Comparison of ENCODE assay signal across 32 cellular contexts in the genomic region with DNA sequence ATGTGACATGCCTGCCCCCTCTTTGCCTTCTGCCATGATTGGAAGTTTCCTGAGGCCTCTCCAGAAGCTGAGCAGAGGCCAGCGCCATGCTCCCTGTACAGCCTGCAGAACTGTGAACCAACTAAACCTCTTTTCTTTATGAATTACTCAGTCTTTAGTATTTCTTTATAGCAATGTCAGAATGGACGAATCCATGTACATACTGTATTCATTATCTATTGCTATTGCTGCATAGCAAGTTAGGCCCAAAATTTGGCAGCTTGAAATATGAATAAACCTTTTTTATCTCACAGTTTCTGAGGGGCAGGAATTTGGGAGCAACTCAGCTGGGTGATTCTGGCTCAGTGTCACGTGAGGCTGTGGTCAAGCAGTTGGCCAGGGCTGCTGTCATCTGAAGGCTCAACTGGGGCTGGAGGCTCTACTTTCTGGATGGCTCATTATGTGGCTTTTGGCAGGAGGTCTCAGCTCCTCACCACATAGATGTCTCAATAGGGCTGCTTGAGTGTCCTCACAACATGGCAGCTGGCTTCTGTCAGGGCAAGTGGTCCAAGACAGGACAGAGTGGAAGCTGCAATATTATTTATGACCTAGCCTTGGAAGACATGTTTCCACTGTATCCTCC. TPM values are rescaled to one million over a fixed set of nuclear protein-coding genes. Genes with fewer than 3 reads are reported as not detected.
"Had no signal": no experiment of that assay in that cellular context is flagged by ENCODE, and none has a peak within 500 bp of the region (broad histone marks: within the 10 kb centered on the region; RNA-seq: fewer than 3 reads in every experiment).

No MANE protein-coding gene starts in this region.

- ATAC-seq: foreskin keratinocyte; left cardiac atrium; lower lobe of right lung; psoas muscle; sciatic nerve; stimulated activated naive B cell treated with anti-CD40 and anti-IgM and Interleukin-4, amounts not matched to agents 10 μg/mL and 1 μg/mL and 100 μg/mL, for 72 hours; stimulated activated naive CD8-positive, alpha-beta T cell treated with anti-CD3 and anti-CD28 coated beads, Interleukin-15, amount 100 ng/mL, for 72 hours; upper lobe of right lung had no signal

- H3K4me3 ChIP-seq: dorsolateral prefrontal cortex, esophagus muscularis mucosa, hepatocyte, left ventricle myocardium inferior, lower lobe of right lung, psoas muscle, spleen, testis, tibial nerve, upper lobe of right lung, vagina had no signal

- H3K4me3 Mint-ChIP-seq: memory B cell; mesothelial cell of epicardium; nephron; stimulated activated naive B cell treated with anti-CD40 and anti-IgM and Interleukin-4, amounts not matched to agents 10 μg/mL and 1 μg/mL and 100 μg/mL, for 72 hours; stimulated activated naive CD8-positive, alpha-beta T cell treated with anti-CD3 and anti-CD28 coated beads, Interleukin-15, amount 100 ng/mL, for 72 hours had no signal

- H3K27ac Mint-ChIP-seq: memory B cell; mesothelial cell of epicardium; nephron; stimulated activated naive B cell treated with anti-CD40 and anti-IgM and Interleukin-4, amounts not matched to agents 10 μg/mL and 1 μg/mL and 100 μg/mL, for 72 hours; stimulated activated naive CD8-positive, alpha-beta T cell treated with anti-CD3 and anti-CD28 coated beads, Interleukin-15, amount 100 ng/mL, for 72 hours had no signal

- DNase-seq: cortex of kidney; dorsolateral prefrontal cortex; effector memory CD4-positive, alpha-beta T cell; foreskin keratinocyte; head of caudate nucleus; kidney; left cardiac atrium; left ventricle myocardium inferior; lower lobe of right lung; psoas muscle; retina; spleen; stimulated activated CD4-positive, alpha-beta T cell treated with anti-CD3 and anti-CD28 coated beads, Interleukin-15, amount 100 ng/mL, for 24 hours; stimulated activated CD4-positive, alpha-beta T cell treated with anti-CD3 and anti-CD28 coated beads, Interleukin-1b, Interleukin-23, amount 100 ng/mL, for 48 hours; stimulated activated CD4-positive, alpha-beta T cell treated with anti-CD3 and anti-CD28 coated beads, Interleukin-4, amount 100 ng/mL, for 24 hours; stimulated activated naive B cell treated with anti-CD40 and anti-IgM and Interleukin-4, amounts not matched to agents 10 μg/mL and 1 μg/mL and 100 μg/mL, for 72 hours; stimulated activated naive CD8-positive, alpha-beta T cell treated with anti-CD3 and anti-CD28 coated beads, Interleukin-15, amount 100 ng/mL, for 72 hours; testis; upper lobe of right lung had no signal

RNA-seq across cellular contexts. Expression of a gene that starts 53.1 kb away (rescaled TPM):
- total RNA-seq: dorsolateral prefrontal cortex, esophagus muscularis mucosa, foreskin keratinocyte, hepatocyte, kidney, left cardiac atrium, left ventricle myocardium inferior, lower lobe of right lung, mesothelial cell of epicardium, mucosa of gallbladder, myocyte, omental fat pad, psoas muscle, sciatic nerve, skeletal muscle tissue, spleen, subcutaneous adipose tissue, tibial nerve, upper lobe of right lung, vagina had no signal

RNA-seq across cellular contexts. Expression of a gene that starts 57.4 kb away (rescaled TPM):
- total RNA-seq: dorsolateral prefrontal cortex, esophagus muscularis mucosa, foreskin keratinocyte, hepatocyte, kidney, left cardiac atrium, left ventricle myocardium inferior, lower lobe of right lung, mesothelial cell of epicardium, mucosa of gallbladder, myocyte, omental fat pad, psoas muscle, sciatic nerve, skeletal muscle tissue, spleen, subcutaneous adipose tissue, tibial nerve, upper lobe of right lung, vagina had no signal
